Comparison of ENCODE assay signal across 2 cellular contexts in the genomic region with DNA sequence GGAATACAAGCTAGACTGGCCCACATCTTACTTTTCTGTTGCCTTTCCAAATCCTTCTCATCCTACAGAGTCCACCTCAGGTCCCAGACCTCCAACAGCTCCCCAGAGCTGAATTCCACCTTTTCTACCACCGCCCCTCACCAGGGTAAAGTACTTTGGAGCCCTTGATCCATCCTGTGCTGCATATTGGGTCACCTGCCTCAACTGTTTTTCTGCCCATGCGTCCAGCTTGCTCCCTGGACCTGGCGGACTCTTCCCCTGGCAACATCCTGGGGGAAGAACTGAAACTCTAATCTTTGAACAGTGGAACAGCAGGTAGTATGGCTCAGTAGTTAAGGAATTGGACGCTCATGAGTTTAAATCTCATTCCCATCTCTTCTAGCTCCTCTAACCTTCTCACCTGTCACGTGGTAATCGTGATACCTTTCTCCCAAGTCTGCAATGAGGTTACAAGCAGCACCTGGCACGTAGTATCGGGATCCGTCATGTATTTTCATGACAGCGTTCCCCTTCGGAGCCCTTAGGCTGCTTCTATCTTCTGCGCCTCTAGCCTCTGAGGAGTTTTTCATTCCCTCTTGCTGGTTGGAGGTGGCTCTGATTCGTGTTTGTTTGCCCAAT.
A peak's percentile ranks its signal among the peaks of the same experiment; 100 is the strongest.
TF ChIP-seq lines count a peak whose summit lies in the region.

No MANE protein-coding gene starts in this region.

TF ChIP-seq in HCT116, 20 proteins besides CTCF, POLR2A, EP300 and RAD21:
- no peak for TF ChIP-seq YY1 (IDR thresholded peaks at IDR 0.05; ENCODE audit: extremely low read depth, insufficient replicate concordance, low read depth, low read length)
- TF ChIP-seq SIN3A (IDR thresholded peaks at IDR 0.05; ENCODE audit: low read depth) = no peak
- TF ChIP-seq TCF7L2 (IDR thresholded peaks at IDR 0.05; ENCODE audit: borderline replicate concordance, extremely low read depth, insufficient read depth, insufficient read length) = no peak
- TF ChIP-seq JUND (IDR thresholded peaks at IDR 0.05) = no peak
- TF ChIP-seq EGR1 (IDR thresholded peaks at IDR 0.05; ENCODE audit: low read depth) = no peak
- no peak for TF ChIP-seq EZH2phosphoT487 (IDR thresholded peaks at IDR 0.05; ENCODE audit: borderline replicate concordance)
- TF ChIP-seq ELF1 (IDR thresholded peaks at IDR 0.05; ENCODE audit: borderline replicate concordance, low read depth) = no peak
- TF ChIP-seq FOSL1 (IDR thresholded peaks at IDR 0.05; ENCODE audit: low read depth) = no peak
- TF ChIP-seq ZNF274 (IDR thresholded peaks at IDR 0.05; ENCODE audit: low read depth, low read length) = no peak
- no peak for TF ChIP-seq ATF3 (IDR thresholded peaks at IDR 0.05)
- no peak for TF ChIP-seq SRF (IDR thresholded peaks at IDR 0.05; ENCODE audit: low read depth)
- no peak for TF ChIP-seq CEBPB (IDR thresholded peaks at IDR 0.05; ENCODE audit: low read depth)
- TF ChIP-seq CBX3 (IDR thresholded peaks at IDR 0.05; ENCODE audit: low read depth) = no peak
- TF ChIP-seq ZBTB33 (IDR thresholded peaks at IDR 0.05; ENCODE audit: extremely low read depth, insufficient replicate concordance, low read length) = no peak
- no peak for TF ChIP-seq SP1 (IDR thresholded peaks at IDR 0.05; ENCODE audit: low read depth)
- no peak for TF ChIP-seq POLR2AphosphoS5 (IDR thresholded peaks at IDR 0.05; ENCODE audit: low read depth, low read length)
TF ChIP-seq in HCT116: peak in this region for 0.

TF ChIP-seq in K562, 482 proteins besides CTCF, POLR2A, EP300 and RAD21:
- TF ChIP-seq, protein P1, sequence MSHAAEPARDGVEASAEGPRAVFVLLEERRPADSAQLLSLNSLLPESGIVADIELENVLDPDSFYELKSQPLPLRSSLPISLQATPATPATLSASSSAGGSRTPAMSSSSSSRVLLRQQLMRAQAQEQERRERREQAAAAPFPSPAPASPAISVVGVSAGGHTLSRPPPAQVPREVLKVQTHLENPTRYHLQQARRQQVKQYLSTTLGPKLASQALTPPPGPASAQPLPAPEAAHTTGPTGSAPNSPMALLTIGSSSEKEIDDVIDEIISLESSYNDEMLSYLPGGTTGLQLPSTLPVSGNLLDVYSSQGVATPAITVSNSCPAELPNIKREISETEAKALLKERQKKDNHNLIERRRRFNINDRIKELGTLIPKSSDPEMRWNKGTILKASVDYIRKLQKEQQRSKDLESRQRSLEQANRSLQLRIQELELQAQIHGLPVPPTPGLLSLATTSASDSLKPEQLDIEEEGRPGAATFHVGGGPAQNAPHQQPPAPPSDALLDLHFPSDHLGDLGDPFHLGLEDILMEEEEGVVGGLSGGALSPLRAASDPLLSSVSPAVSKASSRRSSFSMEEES (CRISPR knock-in tag; IDR thresholded peaks at IDR 0.05) = peak; percentile 50
- TF ChIP-seq TOE1 (IDR thresholded peaks at IDR 0.05; ENCODE audit: borderline replicate concordance) (no peak), TOE1 (CRISPR knock-in tag; IDR thresholded peaks at IDR 0.05; ENCODE audit: borderline replicate concordance, low read depth) (no peak)
